Comparison of ENCODE assay signal across 13 cellular contexts in genomic region chr7:80833289-80834104, GRCh38.
DNase-seq lines count a peak whose midpoint lies in the region; ATAC-seq lines count a peak whose summit lies in the region.
"Had no signal": no experiment of that assay in that cellular context is flagged by ENCODE, and none has a peak within 500 bp of the region (broad histone marks: within the 10 kb centered on the region; RNA-seq: fewer than 3 reads in every experiment).

No MANE protein-coding gene starts in this region.

- no peaks in the 10 kb centered on the region for H3K27me3 ChIP-seq in ectodermal cell (ENCODE audit: control insufficient read depth, insufficient read depth, low read length, poor library complexity, severe bottlenecking)
- H3K27me3 ChIP-seq: spleen had no signal

- DNase-seq in H4 (ENCODE audit: low spot score) (peak; percentile 94), NCI-H69 (lab: John Stamatoyannopoulos, UW) (peak; percentile 77), renal cortical epithelial cell (ENCODE audit: low read depth) (peak; percentile 86), SW 1271 (lab: John Stamatoyannopoulos, UW) (no peak), activated T-cell treated with anti-CD3 and anti-CD28 coated beads for 4 hours (no peak)
- DNase-seq: activated CD4-positive, alpha-beta memory T cell treated with anti-CD3 and anti-CD28 coated beads, Interleukin-2, amount 10 ng/mL, durations not matched to agents 7 days and 5 days; activated naive CD8-positive, alpha-beta T cell treated with anti-CD3 and anti-CD28 coated beads for 36 hours; DND-41; NCI-H345; spleen had no signal

- H3K4me3 ChIP-seq in ectodermal cell (ENCODE audit: insufficient read depth, low read depth, low read length), result no peak overlapping the region
- H3K4me3 ChIP-seq: spleen had no signal

- H3K27ac ChIP-seq in ectodermal cell (ENCODE audit: insufficient read depth, low read depth, low read length, poor library complexity, severe bottlenecking), result peak overlapping the region; percentile 48
- H3K27ac ChIP-seq: spleen had no signal

- WGBS in ectodermal cell, 2 experiments, result 94 to 96% methylated on average over 7 to 9 of the region's 10 CpGs

- no peak for ATAC-seq in activated CD4-positive, CD25-positive, alpha-beta regulatory T cell treated with anti-CD3 and anti-CD28 coated beads, Interleukin-2, amount 50 U/mL, for 24 hours
- ATAC-seq in HG03135 (IDR thresholded peaks at IDR 0.05; ENCODE audit: unreplicated experiment), result no peak

- no peaks in the 10 kb centered on the region for H3K36me3 ChIP-seq in ectodermal cell (ENCODE audit: control insufficient read depth, insufficient read depth, low read length)
- H3K36me3 ChIP-seq: spleen had no signal

- H3K9me3 ChIP-seq in ectodermal cell (ENCODE audit: control insufficient read depth, low read length), result no peaks in the 10 kb centered on the region
- H3K9me3 ChIP-seq: spleen had no signal

- H3K4me1 ChIP-seq in ectodermal cell (ENCODE audit: control insufficient read depth, insufficient read depth, low read length), result peaks cover 6% of the 10 kb centered on the region

Comparison
In these comparisons a context has a peak if more than half of its experiments do, and no peak if none do; other contexts are left out.
1. DNase-seq: peak in H4 (single experiment), NCI-H69 (single experiment) and renal cortical epithelial cell (single experiment); none in SW 1271 (0 of 2) and activated T-cell treated with anti-CD3 and anti-CD28 coated beads for 4 hours (single experiment).